In the genomic region with DNA sequence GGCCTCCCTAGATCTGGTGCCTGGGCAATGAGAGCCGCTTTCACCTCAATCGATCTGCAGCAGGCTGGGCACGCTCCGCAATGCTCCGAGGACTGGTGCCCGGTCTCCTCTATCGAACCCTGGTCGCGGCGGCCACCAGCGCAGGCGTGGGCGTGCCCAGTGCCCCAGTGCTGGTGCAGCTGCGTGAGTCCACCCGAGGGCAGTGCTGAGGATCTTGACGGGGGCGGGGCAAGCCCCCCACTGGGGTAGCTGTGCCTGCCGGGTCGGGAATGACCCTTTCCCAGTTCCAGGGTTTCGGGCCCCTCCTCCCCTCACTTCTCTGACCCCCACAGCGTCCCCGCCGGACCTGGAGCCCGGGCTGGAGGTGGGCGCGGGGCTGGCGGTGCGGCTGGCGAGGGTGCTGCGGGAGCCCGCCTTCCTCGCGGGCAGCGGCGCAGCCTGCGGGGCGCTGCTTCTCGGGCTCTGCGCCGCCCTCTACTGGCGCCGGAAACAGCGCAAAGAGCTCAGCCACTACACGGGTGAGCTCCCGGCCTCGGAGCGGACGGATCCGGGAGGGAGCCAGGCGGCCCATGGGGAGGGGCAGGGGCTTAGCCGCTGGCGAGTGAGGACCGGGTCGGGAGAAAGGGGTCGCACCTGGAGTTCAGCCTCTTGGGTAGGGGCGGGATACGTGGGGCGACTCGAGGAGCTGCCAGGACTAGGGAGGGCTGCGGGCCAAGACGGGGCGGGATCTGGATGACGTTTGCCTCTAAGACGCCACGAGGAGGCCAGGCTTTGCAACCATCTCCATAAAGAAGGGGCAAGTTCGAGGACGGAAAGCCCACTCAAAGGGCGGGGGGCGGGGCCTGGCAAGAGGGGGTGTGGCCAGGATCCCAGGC, we compare ENCODE assay signal across 8 cellular contexts. TPM values are rescaled to one million over a fixed set of nuclear protein-coding genes. Genes with fewer than 3 reads are reported as not detected.
DNase-seq lines count a peak whose midpoint lies in the region; ATAC-seq and TF ChIP-seq lines count a peak whose summit lies in the region.

No MANE protein-coding gene starts in this region.

- H3K4me1 Mint-ChIP-seq in central memory CD8-positive, alpha-beta T cell, result peaks cover 27% of the 10 kb centered on the region

- peaks cover 6% of the 10 kb centered on the region for H3K36me3 Mint-ChIP-seq in central memory CD8-positive, alpha-beta T cell (ENCODE audit: insufficient read depth)

- peak overlapping the region; percentile 56 for H3K27ac ChIP-seq in 22Rv1

- ATAC-seq in GM18505 (IDR thresholded peaks at IDR 0.05; ENCODE audit: unreplicated experiment), result peak; percentile 88
- peak; percentile 87 for ATAC-seq in HG02981 (IDR thresholded peaks at IDR 0.05; ENCODE audit: unreplicated experiment)
- ATAC-seq in central memory CD8-positive, alpha-beta T cell (replicated peaks; ENCODE audit: extremely low read depth, poor library complexity, severe bottlenecking), result peak; percentile 92

- H3K36me3 ChIP-seq in kidney epithelial cell (ENCODE audit: control insufficient read depth, insufficient read depth, low read length), result no peaks in the 10 kb centered on the region

- peak overlapping the region; percentile 68 for H3K27ac Mint-ChIP-seq in central memory CD8-positive, alpha-beta T cell (ENCODE audit: low read depth)

- peaks cover 28% of the 10 kb centered on the region for H3K27me3 ChIP-seq in kidney epithelial cell (ENCODE audit: control insufficient read depth, insufficient read depth, low read length)

- peak; percentile 94 for TF ChIP-seq CTCF in 22Rv1 (IDR thresholded peaks at IDR 0.05)
- TF ChIP-seq CTCF in kidney epithelial cell (IDR thresholded peaks at IDR 0.05; ENCODE audit: insufficient read depth, low read length, poor library complexity, severe bottlenecking), result peak; percentile 74

- H3K4me3 Mint-ChIP-seq in central memory CD8-positive, alpha-beta T cell, result peak overlapping the region; percentile 78

- DNase-seq in NCI-H2196 treated with DMSO at 0.1 percent for 48 hours (lab: John Stamatoyannopoulos, UW; ENCODE audit: unreplicated experiment) (peak; percentile 71), kidney epithelial cell (ENCODE audit: low read depth) (peak; percentile 70)
- DNase-seq in activated CD4-positive, CD25-positive, alpha-beta regulatory T cell treated with anti-CD3 and anti-CD28 coated beads, Interleukin-2, amount 50 U/mL, for 16 hours (ENCODE audit: low read depth, low spot score), result peak; percentile 47
- peak; percentile 58 to 67 for DNase-seq in central memory CD8-positive, alpha-beta T cell (ENCODE audit: low spot score in 2 of 2)
- DNase-seq in stimulated activated CD4-positive, alpha-beta T cell treated with anti-CD3 and anti-CD28 coated beads, Interleukin-15, amount 100 ng/mL, for 1 hour (ENCODE audit: low read depth in 1 of 2, low spot score in 1 of 2), result peak; percentile 54 to 70

- peaks cover 36% of the 10 kb centered on the region for H3K27me3 Mint-ChIP-seq in central memory CD8-positive, alpha-beta T cell

- peak overlapping the region; percentile 53 for H3K4me3 ChIP-seq in kidney epithelial cell (ENCODE audit: low read depth, low read length)

- no peaks in the 10 kb centered on the region for H3K9me3 Mint-ChIP-seq in central memory CD8-positive, alpha-beta T cell

- TF ChIP-seq POLR2A in GM18505 (IDR thresholded peaks at IDR 0.05; ENCODE audit: borderline replicate concordance, extremely low read depth, insufficient read depth, insufficient read length), result peak; percentile 39

RNA-seq across cellular contexts. Expression of a gene that starts 10.9 kb away (rescaled TPM):
- 57.0 and 70.2 TPM in 2 replicates for total RNA-seq in kidney epithelial cell

RNA-seq across cellular contexts. Expression of a gene that starts 21.5 kb away (rescaled TPM):
- total RNA-seq in kidney epithelial cell, result 5.1 and 6.3 TPM in 2 replicates

RNA-seq across cellular contexts. Expression of a gene that starts 42.9 kb away (rescaled TPM):
- total RNA-seq in kidney epithelial cell, result not detected in 2 replicates

RNA-seq across cellular contexts. Expression of a gene that starts 59.7 kb away (rescaled TPM):
- total RNA-seq in kidney epithelial cell, result 0.14 and 0.17 TPM in 2 replicates

Comparison
In these comparisons a context has a peak if more than half of its experiments do, and no peak if none do; other contexts are left out.
1. Peak in every context shown above with its lines: DNase-seq, ATAC-seq, H3K4me3 ChIP-seq and H3K27ac ChIP-seq.